ENCODE assay signal across 31 cellular contexts in the genomic region with DNA sequence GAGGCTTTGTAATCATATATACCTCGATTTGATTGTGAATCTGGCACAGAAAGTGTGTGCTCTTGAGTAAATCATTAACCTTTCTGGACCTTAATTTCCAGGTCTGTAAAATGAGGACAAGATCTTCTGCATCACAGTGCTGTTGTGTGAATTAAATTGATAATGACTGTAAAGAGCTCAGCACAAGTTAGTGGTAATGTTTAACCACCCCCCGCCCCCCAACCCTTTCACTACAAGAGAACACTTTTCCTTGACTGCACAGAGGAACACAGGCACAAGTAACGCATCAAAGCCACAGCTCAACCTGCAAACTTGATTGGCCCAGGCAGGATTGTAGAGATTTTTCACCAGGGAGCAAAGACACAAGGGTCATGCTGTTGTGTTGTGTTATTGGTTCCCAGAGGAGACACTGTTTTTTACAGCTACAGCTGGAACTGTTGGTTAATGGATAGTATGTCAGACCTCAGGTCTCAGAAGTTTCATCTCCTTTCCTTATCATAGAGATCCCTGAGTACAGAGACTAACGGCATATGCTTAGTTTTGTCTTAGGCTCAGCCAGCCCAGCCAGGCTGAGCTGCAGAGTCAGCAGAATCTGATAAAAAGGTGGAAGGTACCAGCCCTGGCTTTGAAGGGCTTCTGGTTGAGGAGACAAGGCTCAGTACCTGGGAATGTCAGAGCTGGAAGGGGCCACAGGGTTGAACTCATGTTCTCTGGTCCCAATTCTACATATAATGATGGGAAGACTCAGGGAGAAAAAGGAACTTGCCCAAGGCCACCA. TPM values are rescaled to one million over a fixed set of nuclear protein-coding genes. Genes with fewer than 3 reads are reported as not detected.
DNase-seq lines count a peak whose midpoint lies in the region; ATAC-seq, FAIRE-seq and TF ChIP-seq lines count a peak whose summit lies in the region.
"Had no signal": no experiment of that assay in that cellular context is flagged by ENCODE, and none has a peak within 500 bp of the region (broad histone marks: within the 10 kb centered on the region; RNA-seq: fewer than 3 reads in every experiment).

No MANE protein-coding gene starts in this region.

- H3K36me3 ChIP-seq in colonic mucosa (no peaks in the 10 kb centered on the region), HepG2 (replicated peaks in 1 of 2; ENCODE audit: control insufficient read depth in 1 of 2, insufficient read depth in 2 of 2, low read length in 2 of 2) (no peaks in the 10 kb centered on the region), smooth muscle cell (ENCODE audit: low read depth) (no peaks in the 10 kb centered on the region), right atrium auricular region (no peaks in the 10 kb centered on the region)
- H3K36me3 ChIP-seq: gastrocnemius medialis, HAP-1, sigmoid colon, upper lobe of right lung had no signal

- intact Hi-C loops in colonic mucosa (cut with DNase I), result loop anchor here (5.0 kb wide), 1 partner anchor 196 kb away; no protein-coding TSS in a partner anchor
- intact Hi-C loops in HepG2 (cut with micrococcal nuclease; ENCODE audit: unreplicated experiment), result loop anchor here (10.0 kb wide), 1 partner anchor 63 kb away; no protein-coding TSS in a partner anchor

- CTCF ChIA-PET in HepG2 (lab: Yijun Ruan, JAX; ENCODE audit: low intra/inter-chr PET ratio, low total read pairs), result no interaction called here

- H3F3A ChIP-seq in smooth muscle cell (ENCODE audit: low read depth), result peaks cover 6% of the 10 kb centered on the region

- TF ChIP-seq POLR2A in HepG2 (IDR thresholded peaks at IDR 0.05; ENCODE audit: insufficient read depth in 1 of 2, low read depth in 2 of 2, low read length in 2 of 2), result no peak

- TF ChIP-seq EP300 in HepG2 (IDR thresholded peaks at IDR 0.05; ENCODE audit: low read depth in 2 of 2, low read length in 2 of 2) (no peak), HepG2 (CRISPR knock-in tag; IDR thresholded peaks at IDR 0.05; ENCODE audit: borderline replicate concordance) (no peak)

- H2AFZ ChIP-seq in HepG2 (ENCODE audit: low read length) (no peak overlapping the region), smooth muscle cell (ENCODE audit: low read depth) (no peak overlapping the region)

- H3K27me3 ChIP-seq in colonic mucosa (no peaks in the 10 kb centered on the region), HepG2 (ENCODE audit: control insufficient read depth in 1 of 2, insufficient read depth in 2 of 2, low read length in 2 of 2) (no peaks in the 10 kb centered on the region; a peak in 1 of 5 replicates), smooth muscle cell (ENCODE audit: low read depth) (no peaks in the 10 kb centered on the region), right atrium auricular region (no peaks in the 10 kb centered on the region)
- H3K27me3 ChIP-seq: dorsolateral prefrontal cortex, gastrocnemius medialis, sigmoid colon, upper lobe of right lung had no signal

- no peaks in the 10 kb centered on the region for H3K9me3 ChIP-seq in colonic mucosa
- no peaks in the 10 kb centered on the region for H3K9me3 ChIP-seq in HepG2 (ENCODE audit: low read length)
- H3K9me3 ChIP-seq in smooth muscle cell (replicated peaks; ENCODE audit: low read depth), result no peaks in the 10 kb centered on the region
- no peaks in the 10 kb centered on the region for H3K9me3 ChIP-seq in right atrium auricular region
- H3K9me3 ChIP-seq: gastrocnemius medialis, HAP-1, sigmoid colon, upper lobe of right lung had no signal

- DNase-seq in COLO668 (lab: John Stamatoyannopoulos, UW; ENCODE audit: unreplicated experiment) (peak; percentile 49), colonic mucosa (peak; percentile 63), HepG2 (ENCODE audit: low spot score) (no peak), smooth muscle cell (lab: John Stamatoyannopoulos, UW; ENCODE audit: unreplicated experiment) (no peak), hepatic stellate cell (ENCODE audit: low spot score) (no peak), SIG-M5 (lab: John Stamatoyannopoulos, UW) (no peak), CD1c-positive myeloid dendritic cell (ENCODE audit: extremely low spot score) (no peak), right atrium auricular region (ENCODE audit: low spot score) (no peak)
- DNase-seq: activated CD4-positive, alpha-beta T cell treated with anti-CD3 and anti-CD28 coated beads for 36 hours; activated CD8-positive, alpha-beta T cell treated with anti-CD3 and anti-CD28 coated beads, Interleukin-2, amount 10 ng/mL, durations not matched to agents 7 days and 5 days; amygdala; CD8-positive, alpha-beta memory T cell; DMS153; dorsolateral prefrontal cortex; gastrocnemius medialis; hypothalamus; Kasumi-1; left ventricle myocardium superior; naive thymus-derived CD4-positive, alpha-beta T cell; NCI-H1436; NCI-H2107; NCI-H345; sigmoid colon; stimulated activated CD4-positive, alpha-beta T cell treated with anti-CD3 and anti-CD28 coated beads, Interleukin-4, amount 100 ng/mL, for 24 hours; SW 1271; upper lobe of right lung had no signal

- WGBS in HepG2 (ENCODE audit: low lambda C conversion rate), result 16% methylated on average over 4 of the region's 4 CpGs
- WGBS in smooth muscle cell (ENCODE audit: low lambda C conversion rate), result 93% methylated on average over 4 of the region's 4 CpGs

- no TSS peak for BruUV-seq in HepG2 (replicated peaks; lab: Mats Ljungman, UMichigan)

- no peak for FAIRE-seq in HepG2 (lab: Jason Lieb, UNC)
- FAIRE-seq: GM12892, RCC 7860 had no signal

- in situ Hi-C loops in HepG2 (cut with HindIII; ENCODE audit: extremely low pct_ligation_motif_present, low pct_unique_long_range_greater_than_20kb), result loop anchor here (25.0 kb wide), 2 partner anchors 96 to 521 kb away; no protein-coding TSS in a partner anchor

- H3K79me2 ChIP-seq in HepG2 (ENCODE audit: insufficient read depth, low read length), result no peaks in the 10 kb centered on the region
- H3K79me2 ChIP-seq in smooth muscle cell (ENCODE audit: low read depth), result peaks cover 92% of the 10 kb centered on the region

- H4K20me1 ChIP-seq in HepG2 (ENCODE audit: insufficient read depth, low read length) (no peaks in the 10 kb centered on the region), smooth muscle cell (ENCODE audit: low read depth) (peaks cover 16% of the 10 kb centered on the region)

- H3K4me3 ChIP-seq in colonic mucosa (no peak overlapping the region), HepG2 (replicated peaks in 1 of 3; ENCODE audit: insufficient read depth in 1 of 3, low read depth in 2 of 3, low read length in 3 of 3) (no peak overlapping the region), smooth muscle cell (no peak overlapping the region), right atrium auricular region (no peak overlapping the region)
- H3K4me3 ChIP-seq: dorsolateral prefrontal cortex, gastrocnemius medialis, HAP-1, sigmoid colon, upper lobe of right lung had no signal

- ATAC-seq in HepG2, result no peak
- ATAC-seq: activated CD4-positive, alpha-beta T cell treated with anti-CD3 and anti-CD28 coated beads for 36 hours; activated CD8-positive, alpha-beta T cell treated with anti-CD3 and anti-CD28 coated beads, Interleukin-2, amount 10 ng/mL, durations not matched to agents 7 days and 5 days; activated naive CD4-positive, alpha-beta T cell treated with anti-CD3 and anti-CD28 coated beads, Interleukin-2, amount 50 U/mL, for 72 hours; gastrocnemius medialis; left ventricle myocardium superior; naive thymus-derived CD4-positive, alpha-beta T cell; upper lobe of right lung had no signal

- H3K4me1 ChIP-seq in colonic mucosa (no peaks in the 10 kb centered on the region), HepG2 (ENCODE audit: insufficient read depth, low read length) (0 out of 2 replicates have a peak, but pooled peaks cover under 1% of the 10 kb centered on the region), smooth muscle cell (ENCODE audit: low read depth) (peaks cover 12% of the 10 kb centered on the region), right atrium auricular region (peaks cover 0 to 4% of the 10 kb centered on the region in 2 donors)
- H3K4me1 ChIP-seq: HAP-1 had no signal

- TF ChIP-seq RAD21 in HepG2 (CRISPR knock-in tag; IDR thresholded peaks at IDR 0.05), result no peak

- H3K4me2 ChIP-seq in HepG2 (ENCODE audit: low read depth, low read length) (no peak overlapping the region), smooth muscle cell (no peak overlapping the region)

- TF ChIP-seq CTCF in colonic mucosa (IDR thresholded peaks at IDR 0.05) (no peak), HepG2 (CRISPR knock-in tag; IDR thresholded peaks at IDR 0.05) (no peak), smooth muscle cell (IDR thresholded peaks at IDR 0.05; ENCODE audit: borderline replicate concordance, insufficient read depth, poor library complexity, severe bottlenecking) (no peak), right atrium auricular region (IDR thresholded peaks at IDR 0.05) (no peak)

- H3K27ac ChIP-seq in colonic mucosa, result no peak overlapping the region
- H3K27ac ChIP-seq in HepG2 (ENCODE audit: extremely low read length, insufficient read depth, low read length), result no peak overlapping the region
- H3K27ac ChIP-seq in smooth muscle cell (ENCODE audit: low read depth), result peak overlapping the region; percentile 96
- no peak overlapping the region for H3K27ac ChIP-seq in right atrium auricular region
- H3K27ac ChIP-seq: dorsolateral prefrontal cortex, gastrocnemius medialis, HL-60, upper lobe of right lung had no signal

- POLR2A ChIA-PET in HepG2 (lab: Yijun Ruan, JAX), result no interaction called here

- H3K9ac ChIP-seq in colonic mucosa (ENCODE audit: low read depth in 2 of 2, low read length in 2 of 2) (no peak overlapping the region), HepG2 (ENCODE audit: insufficient read depth, low read depth, low read length) (no peak overlapping the region), smooth muscle cell (ENCODE audit: low read depth) (no peak overlapping the region)

RNA-seq across cellular contexts. Expression of a gene that starts 10.6 kb away (rescaled TPM):
- total RNA-seq in colonic mucosa (10 to 100 TPM in 1 of 2 donors, 1 to 10 TPM in 1; 9.6 to 11.8 TPM), HepG2 (2016; rRNA removed; fragmentation: Illumina TruSeq; extraction: Trizol) (0.18 and 0.20 TPM in 2 replicates), smooth muscle cell (17.7 and 19.2 TPM in 2 replicates), right atrium auricular region (10 to 100 TPM in 1 of 2 donors, 1 to 10 TPM in 1; 7.8 to 13.4 TPM)
- total RNA-seq in HepG2 (2016; cell fraction: cytosol; rRNA removed; fragmentation: Illumina TruSeq; extraction: Trizol; ENCODE audit: low read depth), result 2.5 and 2.7 TPM in 2 replicates
- 0.15 and 0.16 TPM in 2 replicates for total RNA-seq in HepG2 (2016; cell fraction: insoluble cytoplasmic fraction; rRNA removed; fragmentation: Illumina TruSeq; extraction: Trizol)
- total RNA-seq in HepG2 (2016; cell fraction: membrane; rRNA removed; fragmentation: Illumina TruSeq; extraction: Trizol), result 0.31 and 0.62 TPM in 2 replicates
- 1.1 and 1.3 TPM in 2 replicates for total RNA-seq in HepG2 (2016; cell fraction: nucleus; rRNA removed; fragmentation: Illumina TruSeq; extraction: Trizol)
- polyA plus RNA-seq in HepG2 (2011; rRNA removed) (0.65 and 0.73 TPM in 2 replicates), smooth muscle cell (4.7 and 6.1 TPM in 2 replicates)
- 0.20 and 0.42 TPM in 2 replicates for polyA plus RNA-seq in HepG2 (2011; cell fraction: cytosol; rRNA removed)
- 1.8 TPM in 2 replicates for polyA plus RNA-seq in HepG2 (2011; cell fraction: nucleus; rRNA removed)
- polyA plus RNA-seq in HepG2 (2012), result 0.93 and 2.0 TPM in 2 replicates
- not detected in 2 replicates for polyA plus RNA-seq in HepG2 (2016; cell fraction: cytosol; fragmentation: Illumina TruSeq; extraction: Trizol; ENCODE audit: low read depth)
- polyA plus RNA-seq in HepG2 (2016; cell fraction: insoluble cytoplasmic fraction; fragmentation: Illumina TruSeq; extraction: Trizol; ENCODE audit: low read depth), result 0.05 and 0.09 TPM in 2 replicates
- polyA plus RNA-seq in HepG2 (2016; cell fraction: membrane; fragmentation: Illumina TruSeq; extraction: Trizol; ENCODE audit: low read depth), result 0.08 TPM in 1 of 2 replicates, not detected in the other
- polyA plus RNA-seq in HepG2 (2016; cell fraction: nucleus; fragmentation: Illumina TruSeq; extraction: Trizol; ENCODE audit: insufficient read depth, low read depth), result 0.08 and 0.32 TPM in 2 replicates
- 2.0 and 2.9 TPM in 2 replicates for polyA minus RNA-seq in HepG2 (2011; rRNA and poly(A)+ RNA removed; ENCODE audit: low replicate concordance)
- polyA minus RNA-seq in HepG2 (2011; cell fraction: cytosol; rRNA and poly(A)+ RNA removed), result 0.26 and 1.1 TPM in 2 replicates
- 6.8 and 10.6 TPM in 2 replicates for polyA minus RNA-seq in HepG2 (2011; cell fraction: nucleus; rRNA and poly(A)+ RNA removed)
- polyA plus RNA-seq: naive thymus-derived CD4-positive, alpha-beta T cell had no signal

Comparison
In these comparisons a context has a peak if more than half of its experiments do, and no peak if none do; other contexts are left out.
1. DNase-seq: peak in COLO668 (single experiment) and colonic mucosa (single experiment); none in HepG2 (single experiment), smooth muscle cell (single experiment), hepatic stellate cell (single experiment), SIG-M5 (single experiment), CD1c-positive myeloid dendritic cell (single experiment) and right atrium auricular region (single experiment).